ENCODE assay signal across 17 cellular contexts in genomic region chr3:179949869-179950268, GRCh38.
DNase-seq lines count a peak whose midpoint lies in the region; ATAC-seq lines count a peak whose summit lies in the region.
"Had no signal": no experiment of that assay in that cellular context is flagged by ENCODE, and none has a peak within 500 bp of the region (broad histone marks: within the 10 kb centered on the region; RNA-seq: fewer than 3 reads in every experiment).

No MANE protein-coding gene starts in this region.

- ATAC-seq in GM18498 (IDR thresholded peaks at IDR 0.05; ENCODE audit: unreplicated experiment), result peak; percentile 29
- peak; percentile 8 for ATAC-seq in GM21381 (IDR thresholded peaks at IDR 0.05; ENCODE audit: unreplicated experiment)
- ATAC-seq in HG02885 (IDR thresholded peaks at IDR 0.05; ENCODE audit: poor library complexity, unreplicated experiment), result peak; percentile 15
- ATAC-seq: psoas muscle had no signal

- DNase-seq in NCI-H146 (lab: John Stamatoyannopoulos, UW) (peak; percentile 70), NCI-H2081 (lab: John Stamatoyannopoulos, UW) (no peak), cortex of kidney (lab: John Stamatoyannopoulos, UW) (no peak), hypothalamus (lab: John Stamatoyannopoulos, UW) (no peak), NCI-H2227 treated with DMSO at 0.1 percent for 48 hours (lab: John Stamatoyannopoulos, UW) (no peak)
- DNase-seq: activated B cell treated with CpG ODN at 0.5 μM for 24 hours; activated T-cell treated with anti-CD3 and anti-CD28 coated beads for 4 hours; effector CD4-positive, alpha-beta T cell; foreskin fibroblast; islet precursor cell; NK-92 treated with Interleukin-12 subunit alpha and Interleukin-12 subunit beta, amount 100 ng/mL, for 24 hours; psoas muscle; stimulated activated CD4-positive, alpha-beta T cell treated with anti-CD3 and anti-CD28 coated beads, Interleukin-2, amount 100 ng/mL, for 48 hours; stimulated activated naive CD4-positive, alpha-beta T cell treated with Interleukin-2 at 50 U/mL for 16 hours had no signal
